In genomic region chr4:8038083-8038482, GRCh38 we compare ENCODE assay signal across 17 cellular contexts.
DNase-seq lines count a peak whose midpoint lies in the region; ATAC-seq and TF ChIP-seq lines count a peak whose summit lies in the region.
"Had no signal": no experiment of that assay in that cellular context is flagged by ENCODE, and none has a peak within 500 bp of the region (broad histone marks: within the 10 kb centered on the region; RNA-seq: fewer than 3 reads in every experiment).

No MANE protein-coding gene starts in this region.

- H3K9me3 ChIP-seq in heart right ventricle: no peaks in the 10 kb centered on the region
- H3K9me3 ChIP-seq in WERI-Rb-1 (ENCODE audit: severe bottlenecking): no peaks in the 10 kb centered on the region
- no peaks in the 10 kb centered on the region for H3K9me3 ChIP-seq in psoas muscle

- DNase-seq in NCI-H1092 treated with DMSO at 0.1 percent for 48 hours (lab: John Stamatoyannopoulos, UW) (peak; percentile 35), NCI-H1092 (lab: John Stamatoyannopoulos, UW) (no peak), Right ventricle myocardium inferior (ENCODE audit: missing footprints) (peak; percentile 31), heart right ventricle (no peak), WERI-Rb-1 (no peak), psoas muscle (no peak), NCI-H1436 treated with DMSO at 0.1 percent for 48 hours (lab: John Stamatoyannopoulos, UW) (no peak)
- DNase-seq: 8988T; AML-193; C1 segment of cervical spinal cord; Calu3; CD4-positive, alpha-beta T cell; DMS 273 treated with DMSO at 0.1 percent for 48 hours; EL; H7 had no signal

- intact Hi-C loops in Right ventricle myocardium inferior (cut with DNase I): no loop called here
- intact Hi-C loops in heart right ventricle (cut with DNase I): no loop called here
- intact Hi-C loops in psoas muscle (cut with DNase I): no loop called here

- TF ChIP-seq CTCF in heart right ventricle (IDR thresholded peaks at IDR 0.05): no peak
- TF ChIP-seq CTCF in WERI-Rb-1 (IDR thresholded peaks at IDR 0.05; ENCODE audit: low read depth, low read length): 0 out of 2 replicates have a peak, but pooled peaks have one; percentile 11
- no peak for TF ChIP-seq CTCF in psoas muscle (IDR thresholded peaks at IDR 0.05)

- H3K36me3 ChIP-seq in heart right ventricle (no peaks in the 10 kb centered on the region), WERI-Rb-1 (no peaks in the 10 kb centered on the region), psoas muscle (ENCODE audit: insufficient read depth in 1 of 2, low read depth in 1 of 2) (peaks cover 0 to 78% of the 10 kb centered on the region in 2 donors)

- 90 to 95% methylated on average over 2 of the region's 2 CpGs for WGBS in heart right ventricle, 2 donors
- WGBS in psoas muscle, 3 donors: 85 to 96% (median 94%) methylated on average over 2 of the region's 2 CpGs

- ATAC-seq in Right ventricle myocardium inferior (no peak), heart right ventricle (no peak), psoas muscle (peak in 3 of 4 donors; percentile 2 to 5 (median 3)), SK-N-SH treated with all-trans-retinoic acid at 6 μM for 48 hours (no peak)

- H3K27me3 ChIP-seq in heart right ventricle (no peaks in the 10 kb centered on the region), WERI-Rb-1 (ENCODE audit: insufficient read depth, low read depth, severe bottlenecking) (no peaks in the 10 kb centered on the region), psoas muscle (ENCODE audit: insufficient read depth in 3 of 3, low read length in 2 of 3) (no peaks in the 10 kb centered on the region)

- no peak overlapping the region for H3K27ac ChIP-seq in heart right ventricle
- no peak overlapping the region for H3K27ac ChIP-seq in WERI-Rb-1
- no peak overlapping the region for H3K27ac ChIP-seq in psoas muscle

- H3K4me1 ChIP-seq in heart right ventricle (peaks cover 0 to 9% (median 0%) of the 10 kb centered on the region in 9 donors), psoas muscle (no peaks in the 10 kb centered on the region)

- H3K4me3 ChIP-seq in heart right ventricle (no peak overlapping the region), WERI-Rb-1 (ENCODE audit: low read depth, low read length) (no peak overlapping the region), psoas muscle (no peak overlapping the region)
- H3K4me3 ChIP-seq: GM23338 had no signal

TF ChIP-seq in SK-N-SH treated with all-trans-retinoic acid at 6 μM for 48 hours, 23 proteins besides CTCF, POLR2A, EP300 and RAD21:
- no peak for TF ChIP-seq ESRRG (CRISPR knock-in tag; IDR thresholded peaks at IDR 0.05)
- TF ChIP-seq SNAI2 (CRISPR knock-in tag; IDR thresholded peaks at IDR 0.05): no peak
- TF ChIP-seq PATZ1 (CRISPR knock-in tag; IDR thresholded peaks at IDR 0.05; ENCODE audit: borderline replicate concordance): no peak
- TF ChIP-seq ZNF565 (CRISPR knock-in tag; conservative IDR thresholded peaks at IDR 0.05; ENCODE audit: low read depth): no peak
- no peak for TF ChIP-seq ZC3H10 (CRISPR knock-in tag; IDR thresholded peaks at IDR 0.05)
- no peak for TF ChIP-seq ARNTL (CRISPR knock-in tag; IDR thresholded peaks at IDR 0.05; ENCODE audit: borderline replicate concordance, low read depth)
- TF ChIP-seq ZFP3 (CRISPR knock-in tag; IDR thresholded peaks at IDR 0.05): no peak
- no peak for TF ChIP-seq TSHZ2 (CRISPR knock-in tag; IDR thresholded peaks at IDR 0.05)
- TF ChIP-seq GLIS3 (CRISPR knock-in tag; IDR thresholded peaks at IDR 0.05): no peak
- TF ChIP-seq CREB5 (CRISPR knock-in tag; IDR thresholded peaks at IDR 0.05; ENCODE audit: low read depth): no peak
- no peak for TF ChIP-seq ZFP30 (CRISPR knock-in tag; IDR thresholded peaks at IDR 0.05)
- no peak for TF ChIP-seq PPARA (CRISPR knock-in tag; IDR thresholded peaks at IDR 0.05; ENCODE audit: borderline replicate concordance)
- no peak for TF ChIP-seq TOX (CRISPR knock-in tag; IDR thresholded peaks at IDR 0.05; ENCODE audit: borderline replicate concordance)
- TF ChIP-seq ZNF70 (CRISPR knock-in tag; IDR thresholded peaks at IDR 0.05): no peak
- TF ChIP-seq OSR1 (CRISPR knock-in tag; IDR thresholded peaks at IDR 0.05): no peak
- TF ChIP-seq BACH2 (CRISPR knock-in tag; IDR thresholded peaks at IDR 0.05; ENCODE audit: borderline replicate concordance): no peak

Comparison
In these comparisons a context has a peak if more than half of its experiments do, and no peak if none do; other contexts are left out.
1. DNase-seq: peak in NCI-H1092 treated with DMSO at 0.1 percent for 48 hours (single experiment) and Right ventricle myocardium inferior (single experiment); none in NCI-H1092 (single experiment), heart right ventricle (0 of 2), WERI-Rb-1 (single experiment), psoas muscle (0 of 2) and NCI-H1436 treated with DMSO at 0.1 percent for 48 hours (single experiment).
2. ATAC-seq: peak in psoas muscle (3 of 4); none in Right ventricle myocardium inferior (single experiment), heart right ventricle (0 of 8) and SK-N-SH treated with all-trans-retinoic acid at 6 μM for 48 hours (single experiment).